In genomic region chr10:74176380-74177139, GRCh38 we compare ENCODE assay signal across 8 cellular contexts. TPM values are rescaled to one million over a fixed set of nuclear protein-coding genes. Genes with fewer than 3 reads are reported as not detected.
DNase-seq lines count a peak whose midpoint lies in the region; ATAC-seq and TF ChIP-seq lines count a peak whose summit lies in the region.

No MANE protein-coding gene starts in this region.

- H3K4me1 Mint-ChIP-seq in activated CD4-positive, alpha-beta T cell treated with anti-CD3 and anti-CD28 coated beads, Interleukin-2, amount 10 ng/mL, durations not matched to agents 24 days and 14 days, result peaks cover 31% of the 10 kb centered on the region

- H3K36me3 ChIP-seq in BLaER1 treated with 17β-estradiol and CSF1 and Interleukin-3, amounts not matched to agents 10 nM and 100 nM, result peaks cover 0 to 10% (median 0%) of the 10 kb centered on the region in 11 experiments; a peak in 6 of 22 replicates

- peaks cover 31 to 54% (median 44%) of the 10 kb centered on the region in 10 experiments for H3K4me1 ChIP-seq in BLaER1 treated with 17β-estradiol and CSF1 and Interleukin-3, amounts not matched to agents 10 nM and 100 nM

- H3K4me3 Mint-ChIP-seq in activated CD4-positive, alpha-beta T cell treated with anti-CD3 and anti-CD28 coated beads, Interleukin-2, amount 10 ng/mL, durations not matched to agents 24 days and 14 days, result peak overlapping the region; percentile 95

- H4K20me1 ChIP-seq in BLaER1 treated with 17β-estradiol and CSF1 and Interleukin-3, amounts not matched to agents 10 nM and 100 nM, result peaks cover 0 to 16% (median 0%) of the 10 kb centered on the region in 11 experiments; a peak in 3 of 22 replicates

- no peaks in the 10 kb centered on the region for H3K9me3 Mint-ChIP-seq in activated CD4-positive, alpha-beta T cell treated with anti-CD3 and anti-CD28 coated beads, Interleukin-2, amount 10 ng/mL, durations not matched to agents 24 days and 14 days

- H3K9ac ChIP-seq in BLaER1 treated with 17β-estradiol and CSF1 and Interleukin-3, amounts not matched to agents 10 nM and 100 nM, result peak overlapping the region; percentile 84 to 94 (median 89)

- no peaks in the 10 kb centered on the region for H3K9me3 ChIP-seq in BLaER1 treated with 17β-estradiol and CSF1 and Interleukin-3, amounts not matched to agents 10 nM and 100 nM (replicated peaks in 1 of 11)

- intact Hi-C loops in activated CD4-positive, alpha-beta T cell treated with anti-CD3 and anti-CD28 coated beads, Interleukin-2, amount 10 ng/mL, durations not matched to agents 24 days and 14 days (cut with micrococcal nuclease), result loop anchor here (1.0 to 10.0 kb wide), 7 partner anchors 14 to 1034 kb away; partner anchors contain the start of genes ADK, SAMD8 and VDAC2

- no peaks in the 10 kb centered on the region for H3K27me3 ChIP-seq in BLaER1 treated with 17β-estradiol and CSF1 and Interleukin-3, amounts not matched to agents 10 nM and 100 nM

- no peaks in the 10 kb centered on the region for H3K27me3 Mint-ChIP-seq in activated CD4-positive, alpha-beta T cell treated with anti-CD3 and anti-CD28 coated beads, Interleukin-2, amount 10 ng/mL, durations not matched to agents 24 days and 14 days

- peak overlapping the region; percentile 83 to 97 (median 92) for H3K4me2 ChIP-seq in BLaER1 treated with 17β-estradiol and CSF1 and Interleukin-3, amounts not matched to agents 10 nM and 100 nM

- H3K27ac Mint-ChIP-seq in activated CD4-positive, alpha-beta T cell treated with anti-CD3 and anti-CD28 coated beads, Interleukin-2, amount 10 ng/mL, durations not matched to agents 24 days and 14 days, result peak overlapping the region; percentile 95

- H3K27ac ChIP-seq in BLaER1 treated with 17β-estradiol and CSF1 and Interleukin-3, amounts not matched to agents 10 nM and 100 nM, result peak overlapping the region; percentile 79 to 93 (median 87)
- H3K27ac ChIP-seq in coronary artery, result peak overlapping the region; percentile 78 to 86

- no peak for TF ChIP-seq CTCF in coronary artery (IDR thresholded peaks at IDR 0.05)

- peak; percentile 93 to 97 for DNase-seq in NCI-H526 (lab: John Stamatoyannopoulos, UW)
- peak; percentile 98 for DNase-seq in activated CD4-positive, alpha-beta T cell treated with anti-CD3 and anti-CD28 coated beads, Interleukin-2, amount 10 ng/mL, durations not matched to agents 24 days and 14 days
- DNase-seq in coronary artery (ENCODE audit: low spot score), result peak; percentile 97
- peak; percentile 97 for DNase-seq in left kidney (ENCODE audit: low read depth, low spot score)
- peak; percentile 98 for DNase-seq in stimulated activated CD4-positive, alpha-beta T cell treated with anti-CD3 and anti-CD28 coated beads, Interleukin-1b, Interleukin-23, amount 100 ng/mL, for 48 hours

- peak; percentile 92 for ATAC-seq in GM19328 (IDR thresholded peaks at IDR 0.05; ENCODE audit: unreplicated experiment)
- ATAC-seq in HG03469 (IDR thresholded peaks at IDR 0.05; ENCODE audit: unreplicated experiment), result peak; percentile 84

- peaks cover 7% of the 10 kb centered on the region for H3K36me3 Mint-ChIP-seq in activated CD4-positive, alpha-beta T cell treated with anti-CD3 and anti-CD28 coated beads, Interleukin-2, amount 10 ng/mL, durations not matched to agents 24 days and 14 days (ENCODE audit: low read depth)

- peak overlapping the region; percentile 70 to 93 (median 76) for H3K4me3 ChIP-seq in BLaER1 treated with 17β-estradiol and CSF1 and Interleukin-3, amounts not matched to agents 10 nM and 100 nM
- H3K4me3 ChIP-seq in coronary artery, result peak overlapping the region; percentile 88

RNA-seq across cellular contexts. Expression of gene ADK, which starts 25.5 kb away (rescaled TPM):
- 54.8 and 58.3 TPM in 2 replicates for total RNA-seq in activated CD4-positive, alpha-beta T cell treated with anti-CD3 and anti-CD28 coated beads, Interleukin-2, amount 10 ng/mL, durations not matched to agents 24 days and 14 days

RNA-seq across cellular contexts. Expression of gene AP3M1, which starts 25.9 kb away (rescaled TPM):
- total RNA-seq in activated CD4-positive, alpha-beta T cell treated with anti-CD3 and anti-CD28 coated beads, Interleukin-2, amount 10 ng/mL, durations not matched to agents 24 days and 14 days, result 51.0 and 51.9 TPM in 2 replicates

Comparison
In these comparisons a context has a peak if more than half of its experiments do, and no peak if none do; other contexts are left out.
1. Peak in every context shown above with its lines: DNase-seq, ATAC-seq, H3K4me3 ChIP-seq and H3K27ac ChIP-seq.